ENCODE assay signal across 8 cellular contexts in the genomic region with DNA sequence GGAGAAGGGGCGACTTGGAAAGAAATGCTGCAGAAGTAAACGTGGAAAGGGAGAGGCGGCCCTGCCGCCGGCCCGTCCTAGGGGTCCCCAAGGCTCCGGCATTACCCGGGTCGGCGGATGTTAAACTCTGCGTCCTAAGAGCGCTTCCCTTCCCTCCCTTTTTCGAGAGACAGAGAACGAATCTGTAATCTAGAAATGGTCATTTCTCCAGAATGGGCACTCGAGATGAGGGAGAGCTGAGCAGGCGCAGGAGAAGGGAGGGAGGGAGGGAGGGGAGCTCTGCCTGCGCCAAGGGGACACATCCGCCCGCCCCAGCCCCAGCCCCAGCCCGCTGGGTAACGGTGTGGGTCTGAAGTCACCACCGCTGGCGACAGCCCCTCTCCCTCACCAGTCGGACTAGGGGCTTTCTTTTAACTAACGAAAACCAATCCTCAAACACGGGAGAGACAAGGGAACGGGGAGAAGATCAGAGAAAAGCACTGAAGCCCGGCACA. TPM values are rescaled to one million over a fixed set of nuclear protein-coding genes. Genes with fewer than 3 reads are reported as not detected.
DNase-seq lines count a peak whose midpoint lies in the region; ATAC-seq and TF ChIP-seq lines count a peak whose summit lies in the region.

No MANE protein-coding gene starts in this region.

- ATAC-seq in upper lobe of left lung (ENCODE audit: low FRiP score in 2 of 2) (no peak), GM18511 (IDR thresholded peaks at IDR 0.05; ENCODE audit: unreplicated experiment) (no peak), GM21526 (IDR thresholded peaks at IDR 0.05; ENCODE audit: low FRiP score, unreplicated experiment) (no peak)

- no peak for TF ChIP-seq POLR2A in upper lobe of left lung (IDR thresholded peaks at IDR 0.05)

- 0 to 2% methylated on average over 1 to 10 of the region's 28 CpGs for WGBS in mesodermal cell (ENCODE audit: insufficient coverage in 2 of 2), 2 experiments
- WGBS in upper lobe of left lung, 2 donors, result 0 to 25% methylated on average over 17 to 27 of the region's 28 CpGs

- DNase-seq in ELF-1 (ENCODE audit: low read depth, low spot score) (peak; percentile 44), NCI-H748 treated with DMSO at 0.1 percent for 48 hours (lab: John Stamatoyannopoulos, UW) (peak; percentile 22), cerebellum (ENCODE audit: low spot score) (peak; percentile 61), upper lobe of left lung (peak in 1 of 2 donors; percentile 77), DMS114 treated with DMSO at 0.1 percent for 48 hours (lab: John Stamatoyannopoulos, UW; ENCODE audit: unreplicated experiment) (no peak)

- TF ChIP-seq EP300 in upper lobe of left lung (IDR thresholded peaks at IDR 0.05), result no peak

- H3K27ac ChIP-seq in mesodermal cell (ENCODE audit: low read depth, low read length, severe bottlenecking), result peak overlapping the region; percentile 36
- peak overlapping the region; percentile 95 to 100 (median 100) for H3K27ac ChIP-seq in upper lobe of left lung

- H3K4me3 ChIP-seq in mesodermal cell (ENCODE audit: extremely low read depth, insufficient read depth, low read length, poor library complexity, severe bottlenecking) (peak overlapping the region; percentile 62), upper lobe of left lung (peak overlapping the region; percentile 64 to 90 (median 75))

- H3K9me3 ChIP-seq in mesodermal cell (ENCODE audit: control insufficient read depth, low read length) (no peaks in the 10 kb centered on the region), upper lobe of left lung (peaks cover 0 to 10% (median 0%) of the 10 kb centered on the region in 4 donors)

- no peaks in the 10 kb centered on the region for H3K27me3 ChIP-seq in upper lobe of left lung

- H3K36me3 ChIP-seq in mesodermal cell (ENCODE audit: control insufficient read depth, insufficient read depth, low read length) (peaks cover 22% of the 10 kb centered on the region), upper lobe of left lung (no peaks in the 10 kb centered on the region)

- no peak for TF ChIP-seq CTCF in upper lobe of left lung (IDR thresholded peaks at IDR 0.05)

- peaks cover 25% of the 10 kb centered on the region for H3K4me1 ChIP-seq in mesodermal cell (ENCODE audit: control insufficient read depth, insufficient read depth, low read length, poor library complexity, severe bottlenecking)
- peaks cover 36 to 67% (median 47%) of the 10 kb centered on the region in 4 donors for H3K4me1 ChIP-seq in upper lobe of left lung

RNA-seq across cellular contexts. Expression of a gene that starts 1.7 kb away (rescaled TPM):
- total RNA-seq in cerebellum, result 20.0 TPM
- polyA plus RNA-seq in mesodermal cell (2013, experiment 1 of 2), result 53.1 TPM
- polyA plus RNA-seq in mesodermal cell (2013, experiment 2 of 2), result 39.6 TPM
- total RNA-seq in upper lobe of left lung, result 10 to 100 TPM; 40.8 to 78.9 (median 52.2) TPM

RNA-seq across cellular contexts. Expression of a gene that starts 2.6 kb away (rescaled TPM):
- 1.3 TPM for total RNA-seq in cerebellum
- 8.6 TPM for polyA plus RNA-seq in mesodermal cell (2013, experiment 1 of 2)
- 6.0 TPM for polyA plus RNA-seq in mesodermal cell (2013, experiment 2 of 2)
- total RNA-seq in upper lobe of left lung, result 10 to 100 TPM in 2 of 6 donors, 1 to 10 TPM in 4; 2.1 to 17.7 (median 5.0) TPM

RNA-seq across cellular contexts. Expression of a gene that starts 25.5 kb away (rescaled TPM):
- total RNA-seq in cerebellum, result 2.6 TPM
- polyA plus RNA-seq in mesodermal cell (2013, experiment 1 of 2), result 10.9 TPM
- polyA plus RNA-seq in mesodermal cell (2013, experiment 2 of 2), result 7.8 TPM
- total RNA-seq in upper lobe of left lung, result 10 to 100 TPM; 32.8 to 81.7 (median 54.5) TPM

RNA-seq across cellular contexts. Expression of a gene that starts 35.1 kb away (rescaled TPM):
- total RNA-seq in cerebellum (21.6 TPM), upper lobe of left lung (100 to 1,000 TPM in 2 of 6 donors, 10 to 100 TPM in 4; 30.7 to 116 (median 76.2) TPM)
- polyA plus RNA-seq in mesodermal cell (2013, experiment 1 of 2), result 107 TPM
- polyA plus RNA-seq in mesodermal cell (2013, experiment 2 of 2), result 95.7 TPM

RNA-seq across cellular contexts. Expression of a gene that starts 43.9 kb away (rescaled TPM):
- total RNA-seq in cerebellum (9.3 TPM), upper lobe of left lung (100 to 1,000 TPM in 2 of 6 donors, 10 to 100 TPM in 4; 33.4 to 353 (median 82.6) TPM)
- 18.2 TPM for polyA plus RNA-seq in mesodermal cell (2013, experiment 1 of 2)
- 8.8 TPM for polyA plus RNA-seq in mesodermal cell (2013, experiment 2 of 2)
